ENCODE assay signal across 19 cellular contexts in the genomic region with DNA sequence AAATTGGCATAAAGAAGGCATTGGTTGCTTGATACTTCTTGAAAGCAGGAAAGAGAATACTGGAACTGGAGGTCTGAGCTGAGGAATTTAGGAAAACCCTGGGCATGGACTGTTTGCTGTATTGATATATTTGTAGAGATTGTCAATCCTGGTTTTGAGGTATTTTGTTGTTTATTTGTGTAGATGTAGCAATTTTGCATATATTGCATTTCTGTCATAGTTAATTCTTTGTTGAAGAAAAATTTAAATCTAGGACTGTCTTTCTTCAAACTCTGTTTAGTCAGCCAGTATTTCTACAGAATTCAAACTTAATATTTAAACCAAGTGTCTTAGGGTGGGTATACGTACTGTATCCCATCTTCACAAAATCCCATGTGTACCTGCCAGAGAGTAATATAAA. TPM values are rescaled to one million over a fixed set of nuclear protein-coding genes. Genes with fewer than 3 reads are reported as not detected.
A peak's percentile ranks its signal among the peaks of the same experiment; 100 is the strongest.
DNase-seq lines count a peak whose midpoint lies in the region; ATAC-seq and TF ChIP-seq lines count a peak whose summit lies in the region.
"Had no signal": no experiment of that assay in that cellular context is flagged by ENCODE, and none has a peak within 500 bp of the region (broad histone marks: within the 10 kb centered on the region; RNA-seq: fewer than 3 reads in every experiment).

No MANE protein-coding gene starts in this region.

- CTCF ChIA-PET in T-cell (lab: Charles Lee), result interaction anchor here (0.5 to 0.6 kb wide), 3 partner anchors 37 to 99 kb away, joined by 3 to 4 read pairs (median 3); no protein-coding TSS in a partner anchor

- no peak overlapping the region for H2AFZ ChIP-seq in neural progenitor cell (replicated peaks)

- H3K4me3 Mint-ChIP-seq in activated T-cell treated with anti-CD3 and anti-CD28 coated beads, Interleukin-2, amount 50 U/mL, for 24 hours, result no peak overlapping the region
- H3K4me3 Mint-ChIP-seq in CD4-positive, CD25-positive, alpha-beta regulatory T cell, result peak overlapping the region in 2 of 4 donors; percentile 33 to 48
- peak overlapping the region in 1 of 3 donors; percentile 32 for H3K4me3 Mint-ChIP-seq in T-cell
- no peak overlapping the region for H3K4me3 Mint-ChIP-seq in natural killer cell treated with Interleukin-12 subunit alpha and Interleukin-12 subunit beta and Interleukin-15 and Interleukin-18, amount 100 ng/mL, for 72 hours
- H3K4me3 Mint-ChIP-seq in neural progenitor cell, result no peak overlapping the region
- H3K4me3 Mint-ChIP-seq: H9 had no signal

- H3K4me2 ChIP-seq in neural progenitor cell, result no peak overlapping the region

- H3K27ac ChIP-seq in CD4-positive, CD25-positive, alpha-beta regulatory T cell (ENCODE audit: insufficient read depth, low read length, poor library complexity, severe bottlenecking), result no peak overlapping the region
- H3K27ac ChIP-seq in neural progenitor cell, result no peak overlapping the region
- H3K27ac ChIP-seq: RWPE1 had no signal

- peaks cover 53% of the 10 kb centered on the region for H3K36me3 Mint-ChIP-seq in activated T-cell treated with anti-CD3 and anti-CD28 coated beads, Interleukin-2, amount 50 U/mL, for 24 hours (ENCODE audit: low read depth)
- peaks cover 7% of the 10 kb centered on the region for H3K36me3 Mint-ChIP-seq in CD4-positive, CD25-positive, alpha-beta regulatory T cell
- H3K36me3 Mint-ChIP-seq in T-cell (peaks cover 19% of the 10 kb centered on the region), neural progenitor cell (peaks cover 59% of the 10 kb centered on the region)
- H3K36me3 Mint-ChIP-seq in natural killer cell treated with Interleukin-12 subunit alpha and Interleukin-12 subunit beta and Interleukin-15 and Interleukin-18, amount 100 ng/mL, for 72 hours, result no peaks in the 10 kb centered on the region

- H3K9me3 Mint-ChIP-seq in activated T-cell treated with anti-CD3 and anti-CD28 coated beads, Interleukin-2, amount 50 U/mL, for 24 hours, result no peaks in the 10 kb centered on the region
- no peaks in the 10 kb centered on the region for H3K9me3 Mint-ChIP-seq in CD4-positive, CD25-positive, alpha-beta regulatory T cell
- H3K9me3 Mint-ChIP-seq in T-cell (no peaks in the 10 kb centered on the region), neural progenitor cell (peaks cover 39% of the 10 kb centered on the region)
- no peaks in the 10 kb centered on the region for H3K9me3 Mint-ChIP-seq in natural killer cell treated with Interleukin-12 subunit alpha and Interleukin-12 subunit beta and Interleukin-15 and Interleukin-18, amount 100 ng/mL, for 72 hours
- H3K9me3 Mint-ChIP-seq: H9 had no signal

- H3K27ac Mint-ChIP-seq in activated T-cell treated with anti-CD3 and anti-CD28 coated beads, Interleukin-2, amount 50 U/mL, for 24 hours, result peak overlapping the region; percentile 29
- peak overlapping the region in 2 of 3 donors; percentile 44 to 70 for H3K27ac Mint-ChIP-seq in CD4-positive, CD25-positive, alpha-beta regulatory T cell
- H3K27ac Mint-ChIP-seq in T-cell, result peak overlapping the region; percentile 23 to 39
- H3K27ac Mint-ChIP-seq in natural killer cell treated with Interleukin-12 subunit alpha and Interleukin-12 subunit beta and Interleukin-15 and Interleukin-18, amount 100 ng/mL, for 72 hours, result peak overlapping the region; percentile 21 to 22
- H3K27ac Mint-ChIP-seq in neural progenitor cell, result no peak overlapping the region

- no peaks in the 10 kb centered on the region for H3F3A ChIP-seq in neural progenitor cell (ENCODE audit: low read depth)

- H3K79me2 ChIP-seq in neural progenitor cell (ENCODE audit: low read depth), result peaks cover 100% of the 10 kb centered on the region

- H4K20me1 ChIP-seq in neural progenitor cell (ENCODE audit: low read depth), result peaks cover 72% of the 10 kb centered on the region

- H3K9me3 ChIP-seq in CD4-positive, CD25-positive, alpha-beta regulatory T cell (ENCODE audit: control insufficient read depth in 2 of 2, low read length in 2 of 2), result no peaks in the 10 kb centered on the region
- H3K9me3 ChIP-seq in neural progenitor cell (ENCODE audit: low read depth), result no peaks in the 10 kb centered on the region
- H3K9me3 ChIP-seq: Caco-2 had no signal

- ATAC-seq in CD4-positive, CD25-positive, alpha-beta regulatory T cell (ENCODE audit: low read depth in 2 of 2), result no peak
- ATAC-seq in T-cell (replicated peaks in 1 of 4), result no peak
- no peak for ATAC-seq in natural killer cell treated with Interleukin-12 subunit alpha and Interleukin-12 subunit beta and Interleukin-15 and Interleukin-18, amount 100 ng/mL, for 72 hours
- ATAC-seq: PC-3 had no signal

- H3K9ac ChIP-seq in neural progenitor cell, result no peak overlapping the region
- H3K9ac ChIP-seq: BLaER1 treated with 17β-estradiol and CSF1 and Interleukin-3, amounts not matched to agents 10 nM and 100 nM had no signal

- TF ChIP-seq CTCF in neural progenitor cell (IDR thresholded peaks at IDR 0.05), result no peak

- DNase-seq in activated T-cell treated with anti-CD3 and anti-CD28 coated beads, Interleukin-2, amount 50 U/mL, for 24 hours, result no peak
- DNase-seq in activated T-cell treated with anti-CD3 and anti-CD28 coated beads, Interleukin-2, amount 50 U/mL, for 48 hours, result no peak
- no peak for DNase-seq in CD4-positive, CD25-positive, alpha-beta regulatory T cell
- no peak for DNase-seq in T-cell
- no peak for DNase-seq in natural killer cell treated with Interleukin-12 subunit alpha and Interleukin-12 subunit beta and Interleukin-15 and Interleukin-18, amount 100 ng/mL, for 72 hours (ENCODE audit: low spot score)
- no peak for DNase-seq in neural progenitor cell (ENCODE audit: low spot score)
- DNase-seq in NAMALWA (ENCODE audit: low spot score), result no peak
- DNase-seq: Caco-2, DMS53, H9, MV-4-11, NCI-H1417 treated with DMSO at 0.1 percent for 48 hours, NCI-H1930, NCI-H2171, NCI-H446, NCI-H748 treated with DMSO at 0.1 percent for 48 hours, PC-3 had no signal

- H3K4me1 Mint-ChIP-seq in activated T-cell treated with anti-CD3 and anti-CD28 coated beads, Interleukin-2, amount 50 U/mL, for 24 hours (ENCODE audit: low read depth), result peaks cover 91% of the 10 kb centered on the region
- H3K4me1 Mint-ChIP-seq in CD4-positive, CD25-positive, alpha-beta regulatory T cell, result peaks cover 57 to 90% (median 81%) of the 10 kb centered on the region in 4 donors
- H3K4me1 Mint-ChIP-seq in T-cell (peaks cover 93 to 97% (median 93%) of the 10 kb centered on the region in 3 donors), neural progenitor cell (no peaks in the 10 kb centered on the region)
- H3K4me1 Mint-ChIP-seq in natural killer cell treated with Interleukin-12 subunit alpha and Interleukin-12 subunit beta and Interleukin-15 and Interleukin-18, amount 100 ng/mL, for 72 hours (ENCODE audit: low read depth in 2 of 2), result peaks cover 54 to 77% of the 10 kb centered on the region in 2 donors

- H3K27me3 ChIP-seq in CD4-positive, CD25-positive, alpha-beta regulatory T cell (ENCODE audit: control insufficient read depth, insufficient read depth, low read length), result no peaks in the 10 kb centered on the region
- no peaks in the 10 kb centered on the region for H3K27me3 ChIP-seq in neural progenitor cell
- H3K27me3 ChIP-seq: BLaER1 treated with 17β-estradiol and CSF1 and Interleukin-3, amounts not matched to agents 10 nM and 100 nM had no signal

- no peak overlapping the region for H3K4me3 ChIP-seq in CD4-positive, CD25-positive, alpha-beta regulatory T cell (ENCODE audit: low read depth, low read length)
- H3K4me3 ChIP-seq in neural progenitor cell, result no peak overlapping the region

- no peaks in the 10 kb centered on the region for H3K36me3 ChIP-seq in CD4-positive, CD25-positive, alpha-beta regulatory T cell (ENCODE audit: control insufficient read depth, insufficient read depth, low read length)
- H3K36me3 ChIP-seq in neural progenitor cell, result no peaks in the 10 kb centered on the region

- peaks cover 48% of the 10 kb centered on the region for H3K4me1 ChIP-seq in CD4-positive, CD25-positive, alpha-beta regulatory T cell (ENCODE audit: control insufficient read depth, insufficient read depth, low read length, poor library complexity, severe bottlenecking)
- H3K4me1 ChIP-seq in neural progenitor cell, result peaks cover 28% of the 10 kb centered on the region

- POLR2A ChIA-PET in T-cell (lab: Charles Lee), result interaction anchor here (1.0 kb wide), 2 partner anchors 10 kb away, joined by 3 to 4 read pairs; partner anchors contain the start of gene STT3B (in 2 of the 2)

- no peaks in the 10 kb centered on the region for H3K27me3 Mint-ChIP-seq in activated T-cell treated with anti-CD3 and anti-CD28 coated beads, Interleukin-2, amount 50 U/mL, for 24 hours
- no peaks in the 10 kb centered on the region for H3K27me3 Mint-ChIP-seq in CD4-positive, CD25-positive, alpha-beta regulatory T cell
- H3K27me3 Mint-ChIP-seq in T-cell, result no peaks in the 10 kb centered on the region
- no peaks in the 10 kb centered on the region for H3K27me3 Mint-ChIP-seq in natural killer cell treated with Interleukin-12 subunit alpha and Interleukin-12 subunit beta and Interleukin-15 and Interleukin-18, amount 100 ng/mL, for 72 hours
- H3K27me3 Mint-ChIP-seq in neural progenitor cell (ENCODE audit: insufficient read depth, low read depth), result no peaks in the 10 kb centered on the region

RNA-seq across cellular contexts. Expression of gene STT3B, which starts 9.5 kb away (rescaled TPM):
- 108 TPM for total RNA-seq in CD4-positive, CD25-positive, alpha-beta regulatory T cell
- polyA plus RNA-seq in CD4-positive, CD25-positive, alpha-beta regulatory T cell, result 10 to 100 TPM; 85.1 to 91.3 (median 89.5) TPM
- total RNA-seq in T-cell (100 to 1,000 TPM in 4 of 5 donors, 10 to 100 TPM in 1; 92.1 to 160 (median 110) TPM), neural progenitor cell (ENCODE audit: low replicate concordance) (164 and 213 TPM in 2 replicates)
- total RNA-seq in natural killer cell treated with Interleukin-12 subunit alpha and Interleukin-12 subunit beta and Interleukin-15 and Interleukin-18, amount 100 ng/mL, for 72 hours, result 100 to 1,000 TPM; 131 to 160 TPM
